In genomic region chr19:49453013-49453756, GRCh38 we compare ENCODE assay signal across 8 cellular contexts. TPM values are rescaled to one million over a fixed set of nuclear protein-coding genes. Genes with fewer than 3 reads are reported as not detected.
A peak's percentile ranks its signal among the peaks of the same experiment; 100 is the strongest.
DNase-seq lines count a peak whose midpoint lies in the region; ATAC-seq and TF ChIP-seq lines count a peak whose summit lies in the region.

Gene ALDH16A1, plus strand, starts transcription at chr19:49453225. Its CDS starts 107 bp downstream, at chr19:49453332.

- peak within 1 kb of the TSS; percentile 99 for H3K9ac ChIP-seq in adipocyte (ENCODE audit: low read length)

- peak within 1 kb of the TSS; percentile 97 for H3K4me3 Mint-ChIP-seq in type B pancreatic cell

- peak within 1 kb of the TSS; percentile 97 for H3K4me3 ChIP-seq in GM12875 (ENCODE audit: low read depth, low read length)
- peak within 1 kb of the TSS; percentile 96 for H3K4me3 ChIP-seq in adipocyte (ENCODE audit: low read length)
- peak within 1 kb of the TSS; percentile 76 for H3K4me3 ChIP-seq in cardiac muscle cell

- no peaks in the 10 kb centered on the region for H3K27me3 ChIP-seq in adipocyte (replicated peaks; ENCODE audit: control insufficient read depth, insufficient read depth, low read length)
- H3K27me3 ChIP-seq in cardiac muscle cell: no peaks in the 10 kb centered on the region

- no peaks in the 10 kb centered on the region for H3K9me3 Mint-ChIP-seq in type B pancreatic cell

- H3K4me1 ChIP-seq in adipocyte (ENCODE audit: control insufficient read depth, insufficient read depth, low read length): peaks cover 44% of the 10 kb centered on the region
- peaks cover 2% of the 10 kb centered on the region for H3K4me1 ChIP-seq in cardiac muscle cell (ENCODE audit: low read depth)

- no peaks in the 10 kb centered on the region for H3K9me3 ChIP-seq in adipocyte (ENCODE audit: control insufficient read depth, low read length)
- H3K9me3 ChIP-seq in cardiac muscle cell (ENCODE audit: low read depth): no peaks in the 10 kb centered on the region

- H3K27ac ChIP-seq in cardiac muscle cell: peak within 1 kb of the TSS; percentile 97

- peaks cover 14% of the 10 kb centered on the region for H3K36me3 Mint-ChIP-seq in type B pancreatic cell

- TF ChIP-seq CTCF in GM12875 (IDR thresholded peaks at IDR 0.05; ENCODE audit: borderline replicate concordance, insufficient read depth, low read depth, low read length): no peak
- no peak for TF ChIP-seq CTCF in cardiac muscle cell (IDR thresholded peaks at IDR 0.05; ENCODE audit: low read depth, low read length)
- TF ChIP-seq CTCF in type B pancreatic cell (conservative IDR thresholded peaks at IDR 0.05): no peak

- H3K27ac Mint-ChIP-seq in type B pancreatic cell: peak within 1 kb of the TSS; percentile 97

- peak; percentile 83 for ATAC-seq in HG02798 (IDR thresholded peaks at IDR 0.05; ENCODE audit: poor library complexity, unreplicated experiment)

- DNase-seq in NCI-H1436 (lab: John Stamatoyannopoulos, UW): peak; percentile 99
- DNase-seq in T follicular helper cell (ENCODE audit: low read depth): peak; percentile 97
- DNase-seq in adipocyte (ENCODE audit: low read depth): peak; percentile 99
- peak; percentile 99 for DNase-seq in cardiac muscle cell (ENCODE audit: low read depth in 1 of 2, low spot score in 1 of 2)
- peak; percentile 98 for DNase-seq in pons (ENCODE audit: low spot score)
- peak; percentile 99 for DNase-seq in type B pancreatic cell (ENCODE audit: extremely low spot score, unreplicated experiment)

- H3K36me3 ChIP-seq in adipocyte (ENCODE audit: control insufficient read depth, insufficient read depth, low read length, severe bottlenecking): peaks cover 2% of the 10 kb centered on the region
- no peaks in the 10 kb centered on the region for H3K36me3 ChIP-seq in cardiac muscle cell

- H3K4me1 Mint-ChIP-seq in type B pancreatic cell (ENCODE audit: unreplicated experiment): peaks cover 16% of the 10 kb centered on the region

- H3K27me3 Mint-ChIP-seq in type B pancreatic cell: peaks cover 2% of the 10 kb centered on the region

RNA-seq across cellular contexts. Expression of gene ALDH16A1, which starts in this region (rescaled TPM):
- total RNA-seq in cardiac muscle cell: 46.4 and 54.3 TPM in 2 replicates
- 24.1 and 37.3 TPM in 2 replicates for polyA plus RNA-seq in cardiac muscle cell
- total RNA-seq in type B pancreatic cell (ENCODE audit: low replicate concordance): 22.7 and 33.7 TPM in 2 replicates

Comparison
In these comparisons a context has a peak if more than half of its experiments do, and no peak if none do; other contexts are left out.
1. Peak in every context shown above with its lines: DNase-seq, ATAC-seq, H3K4me3 ChIP-seq and H3K27ac ChIP-seq.